8 cellular contexts compared by ENCODE assay signal in the genomic region with DNA sequence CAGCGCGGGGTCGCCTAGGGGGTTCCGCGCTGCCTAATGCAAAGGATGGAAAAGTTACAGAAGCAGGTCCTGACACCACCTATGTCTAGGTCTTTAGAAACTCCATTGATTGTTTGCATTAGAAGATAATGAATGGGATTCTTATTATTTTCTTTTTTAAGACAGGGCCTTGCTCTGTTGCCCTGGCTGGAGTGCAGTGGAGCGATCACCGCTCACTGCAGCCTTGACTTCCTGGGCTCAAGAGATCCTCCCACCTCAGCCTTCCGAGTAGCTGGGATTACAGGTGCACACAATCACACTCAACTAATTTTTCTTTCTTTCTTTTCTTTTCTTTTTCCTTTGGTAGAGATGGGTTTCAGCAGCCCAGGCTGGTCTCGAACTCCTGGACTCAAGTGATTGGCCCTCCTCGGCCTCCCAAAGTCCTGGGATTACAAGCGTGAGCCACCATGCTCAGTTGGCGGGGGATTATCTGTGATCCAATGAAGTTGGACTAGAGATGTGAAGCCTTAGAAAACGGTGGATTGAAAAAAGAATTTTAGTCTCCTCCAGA. TPM values are rescaled to one million over a fixed set of nuclear protein-coding genes. Genes with fewer than 3 reads are reported as not detected.
DNase-seq lines count a peak whose midpoint lies in the region; ATAC-seq and TF ChIP-seq lines count a peak whose summit lies in the region.

No MANE protein-coding gene starts in this region.

- WGBS in neuronal stem cell (ENCODE audit: extremely low coverage in 2 of 2, insufficient read length in 2 of 2, insufficient replicate concordance in 1 of 2), 2 donors, result no CpG with 5 or more reads among the region's 13 CpGs

- H3K18ac ChIP-seq in neuronal stem cell (ENCODE audit: low read length), result peak overlapping the region; percentile 99

- H4K8ac ChIP-seq in neuronal stem cell (ENCODE audit: low read depth, low read length), result no peak overlapping the region

- peaks cover 11% of the 10 kb centered on the region for H4K20me1 ChIP-seq in BLaER1

- DNase-seq in coronary artery (ENCODE audit: low spot score) (no peak), neuronal stem cell (ENCODE audit: low spot score) (no peak), SK-N-DZ (ENCODE audit: low spot score) (no peak), NCI-H446 treated with DMSO at 0.1 percent for 48 hours (lab: John Stamatoyannopoulos, UW) (no peak), GM10248 (ENCODE audit: extremely low spot score) (no peak)

- H2AFZ ChIP-seq in neuronal stem cell (ENCODE audit: low read length), result peak overlapping the region; percentile 95

- no peak overlapping the region for H2BK120ac ChIP-seq in neuronal stem cell (ENCODE audit: low read depth, low read length)

- H3K14ac ChIP-seq in neuronal stem cell (ENCODE audit: low read length), result no peak overlapping the region

- ATAC-seq in GM21390 (IDR thresholded peaks at IDR 0.05; ENCODE audit: unreplicated experiment), result peak; percentile 31

- H3K9ac ChIP-seq in BLaER1 (peak overlapping the region; percentile 58; the same call in 1 of the 2 replicates), HUES6 (ENCODE audit: low read length) (peak overlapping the region; percentile 84), neuronal stem cell (ENCODE audit: low read depth, low read length, poor library complexity) (no peak overlapping the region)

- H3K23ac ChIP-seq in neuronal stem cell (ENCODE audit: low read depth, low read length, poor library complexity), result no peak overlapping the region

- H3K4ac ChIP-seq in neuronal stem cell (ENCODE audit: low read length), result no peak overlapping the region

- no peak for TF ChIP-seq CTCF in coronary artery (IDR thresholded peaks at IDR 0.05)
- TF ChIP-seq CTCF in GM10248 (IDR thresholded peaks at IDR 0.05; ENCODE audit: control extremely low read depth, extremely low read depth, low read depth, missing control alignments), result no peak

- H3K36me3 ChIP-seq in BLaER1 (peaks cover 23% of the 10 kb centered on the region), HUES6 (ENCODE audit: control insufficient read depth, insufficient read depth, low read length) (peaks cover 31% of the 10 kb centered on the region), neuronal stem cell (replicated peaks in 1 of 2; ENCODE audit: control insufficient read depth in 2 of 2, insufficient read depth in 2 of 2, low read length in 2 of 2) (peaks cover 1 to 34% of the 10 kb centered on the region in 2 donors)

- CTCF ChIA-PET in GM10248 (lab: Yijun Ruan, JAX), result interaction anchor here (0.7 to 4.0 kb wide), 15 partner anchors 11 to 102 kb away, joined by 3 to 39 read pairs (median 6); a partner anchor contains a TSS

- no peaks in the 10 kb centered on the region for H3K27me3 ChIP-seq in BLaER1
- H3K27me3 ChIP-seq in HUES6 (ENCODE audit: control insufficient read depth, insufficient read depth, low read length), result no peaks in the 10 kb centered on the region
- no peaks in the 10 kb centered on the region for H3K27me3 ChIP-seq in neuronal stem cell (ENCODE audit: control insufficient read depth in 3 of 3, insufficient read depth in 3 of 3, low read depth in 1 of 3, low read length in 3 of 3)

- H2AK5ac ChIP-seq in neuronal stem cell (ENCODE audit: low read depth, low read length), result no peak overlapping the region

- H2BK15ac ChIP-seq in neuronal stem cell (ENCODE audit: low read length), result peak overlapping the region; percentile 42

- peaks cover 3% of the 10 kb centered on the region for H3K79me1 ChIP-seq in neuronal stem cell (ENCODE audit: low read depth, low read length)

- no peaks in the 10 kb centered on the region for H3K9me3 ChIP-seq in BLaER1
- no peaks in the 10 kb centered on the region for H3K9me3 ChIP-seq in HUES6 (ENCODE audit: control insufficient read depth, insufficient read depth, low read depth, low read length)
- H3K9me3 ChIP-seq in neuronal stem cell (replicated peaks in 1 of 2; ENCODE audit: control insufficient read depth in 2 of 2, insufficient read depth in 1 of 2, low read depth in 1 of 2, low read length in 2 of 2), result no peaks in the 10 kb centered on the region

- H4K91ac ChIP-seq in neuronal stem cell (ENCODE audit: low read depth, low read length, poor library complexity), result no peak overlapping the region

- peaks cover 44% of the 10 kb centered on the region for H3K4me1 ChIP-seq in BLaER1
- peaks cover 9% of the 10 kb centered on the region; the same call in 1 of the 2 replicates for H3K4me1 ChIP-seq in HUES6 (ENCODE audit: control insufficient read depth, insufficient read depth, low read length)
- H3K4me1 ChIP-seq in neuronal stem cell (ENCODE audit: control insufficient read depth in 2 of 2, insufficient read depth in 1 of 2, low read depth in 1 of 2, low read length in 2 of 2), result peaks cover 1 to 25% of the 10 kb centered on the region in 2 donors

- POLR2A ChIA-PET in GM10248 (lab: Yijun Ruan, JAX), result no interaction called here

- H2BK5ac ChIP-seq in neuronal stem cell (ENCODE audit: low read length), result peak overlapping the region; percentile 85

- H3K4me2 ChIP-seq in BLaER1 (peak overlapping the region; percentile 78), neuronal stem cell (ENCODE audit: insufficient read depth, low read length, poor library complexity, severe bottlenecking) (peak overlapping the region; percentile 48)

- H3K4me3 ChIP-seq in BLaER1 (peak overlapping the region; percentile 94), HUES6 (ENCODE audit: low read depth, low read length) (peak overlapping the region; percentile 81), coronary artery (peak overlapping the region; percentile 95), neuronal stem cell (ENCODE audit: low read length in 2 of 2) (peak overlapping the region; percentile 84 to 91)

- H3K27ac ChIP-seq in BLaER1, result 0 out of 2 replicates have a peak overlapping the region, but pooled peaks have one; percentile 21
- H3K27ac ChIP-seq in HUES6 (ENCODE audit: low read depth, low read length), result peak overlapping the region; percentile 82; the same call in 1 of the 2 replicates
- peak overlapping the region; percentile 22 to 87 for H3K27ac ChIP-seq in coronary artery
- peak overlapping the region; percentile 99 for H3K27ac ChIP-seq in neuronal stem cell (replicated peaks; ENCODE audit: low read length)

- H2BK12ac ChIP-seq in neuronal stem cell (ENCODE audit: low read length), result no peak overlapping the region

RNA-seq across cellular contexts. Expression of a gene that starts 0.8 kb away (rescaled TPM):
- polyA plus RNA-seq in neuronal stem cell (2013, experiment 1 of 2), result 148 TPM
- polyA plus RNA-seq in neuronal stem cell (2013, experiment 2 of 2), result 156 TPM
- polyA plus RNA-seq in SK-N-DZ (2014; cell fraction: cytosol; rRNA removed), result 123 and 130 TPM in 2 replicates
- 64.9 and 71.1 TPM in 2 replicates for polyA plus RNA-seq in SK-N-DZ (2014; cell fraction: nucleus; rRNA removed)

RNA-seq across cellular contexts. Expression of a gene that starts 10.4 kb away (rescaled TPM):
- 14.6 TPM for polyA plus RNA-seq in neuronal stem cell (2013, experiment 1 of 2)
- polyA plus RNA-seq in neuronal stem cell (2013, experiment 2 of 2), result 15.1 TPM
- 10.3 and 12.3 TPM in 2 replicates for polyA plus RNA-seq in SK-N-DZ (2014; cell fraction: cytosol; rRNA removed)
- polyA plus RNA-seq in SK-N-DZ (2014; cell fraction: nucleus; rRNA removed), result 8.8 and 12.3 TPM in 2 replicates

Comparison
In these comparisons a context has a peak if more than half of its experiments do, and no peak if none do; other contexts are left out.
1. H3K27ac ChIP-seq: peak in every context shown above with its lines; median percentile 99 in neuronal stem cell; 82 in HUES6; 54 in coronary artery; 21 in BLaER1.